ENCODE assay signal across 2 cellular contexts in the genomic region with DNA sequence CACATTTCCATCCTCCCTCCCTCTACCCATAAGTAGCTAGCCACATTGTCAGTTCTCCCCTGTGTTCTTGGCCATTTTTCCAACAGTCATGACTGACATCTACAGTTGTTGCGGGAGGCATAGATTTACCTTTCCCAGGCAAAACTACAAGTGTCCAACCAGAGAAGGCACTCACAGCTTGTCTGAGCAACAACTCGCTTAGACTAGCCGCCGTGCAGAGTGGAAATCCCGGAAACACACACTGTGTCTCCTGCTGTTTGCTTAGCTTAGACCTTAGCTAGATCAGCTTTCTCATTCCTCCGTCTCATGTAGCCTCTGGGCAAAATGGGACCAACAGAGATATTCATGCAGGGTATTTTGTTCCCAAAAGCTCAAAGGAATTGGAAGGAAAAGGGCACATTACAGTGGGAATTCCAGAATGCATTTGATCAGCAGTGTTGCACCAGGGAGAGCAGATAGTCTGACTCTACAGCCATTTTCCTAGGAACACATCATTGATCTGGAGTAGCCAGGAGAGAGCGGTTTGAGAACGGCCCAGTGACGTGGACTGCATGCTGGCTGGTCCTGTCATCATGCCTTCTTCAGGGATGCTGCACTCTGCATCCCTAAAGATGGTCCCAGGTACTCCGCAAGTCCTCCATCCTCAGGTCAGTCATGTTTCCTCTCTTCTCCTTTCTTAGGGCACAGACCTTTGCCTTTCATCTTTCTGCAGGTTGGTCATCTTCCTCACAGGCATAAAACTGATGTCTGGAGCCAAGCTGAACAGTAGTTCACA.
TF ChIP-seq lines count a peak whose summit lies in the region.

No MANE protein-coding gene starts in this region.

TF ChIP-seq in A549, 52 proteins besides CTCF, POLR2A, EP300 and RAD21:
- TF ChIP-seq, protein P1, sequence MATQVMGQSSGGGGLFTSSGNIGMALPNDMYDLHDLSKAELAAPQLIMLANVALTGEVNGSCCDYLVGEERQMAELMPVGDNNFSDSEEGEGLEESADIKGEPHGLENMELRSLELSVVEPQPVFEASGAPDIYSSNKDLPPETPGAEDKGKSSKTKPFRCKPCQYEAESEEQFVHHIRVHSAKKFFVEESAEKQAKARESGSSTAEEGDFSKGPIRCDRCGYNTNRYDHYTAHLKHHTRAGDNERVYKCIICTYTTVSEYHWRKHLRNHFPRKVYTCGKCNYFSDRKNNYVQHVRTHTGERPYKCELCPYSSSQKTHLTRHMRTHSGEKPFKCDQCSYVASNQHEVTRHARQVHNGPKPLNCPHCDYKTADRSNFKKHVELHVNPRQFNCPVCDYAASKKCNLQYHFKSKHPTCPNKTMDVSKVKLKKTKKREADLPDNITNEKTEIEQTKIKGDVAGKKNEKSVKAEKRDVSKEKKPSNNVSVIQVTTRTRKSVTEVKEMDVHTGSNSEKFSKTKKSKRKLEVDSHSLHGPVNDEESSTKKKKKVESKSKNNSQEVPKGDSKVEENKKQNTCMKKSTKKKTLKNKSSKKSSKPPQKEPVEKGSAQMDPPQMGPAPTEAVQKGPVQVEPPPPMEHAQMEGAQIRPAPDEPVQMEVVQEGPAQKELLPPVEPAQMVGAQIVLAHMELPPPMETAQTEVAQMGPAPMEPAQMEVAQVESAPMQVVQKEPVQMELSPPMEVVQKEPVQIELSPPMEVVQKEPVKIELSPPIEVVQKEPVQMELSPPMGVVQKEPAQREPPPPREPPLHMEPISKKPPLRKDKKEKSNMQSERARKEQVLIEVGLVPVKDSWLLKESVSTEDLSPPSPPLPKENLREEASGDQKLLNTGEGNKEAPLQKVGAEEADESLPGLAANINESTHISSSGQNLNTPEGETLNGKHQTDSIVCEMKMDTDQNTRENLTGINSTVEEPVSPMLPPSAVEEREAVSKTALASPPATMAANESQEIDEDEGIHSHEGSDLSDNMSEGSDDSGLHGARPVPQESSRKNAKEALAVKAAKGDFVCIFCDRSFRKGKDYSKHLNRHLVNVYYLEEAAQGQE (IDR thresholded peaks at IDR 0.05), result no peak
- TF ChIP-seq CBX2 (IDR thresholded peaks at IDR 0.05; ENCODE audit: borderline replicate concordance, low read depth), result no peak
- TF ChIP-seq HEYL (CRISPR knock-in tag; IDR thresholded peaks at IDR 0.05), result no peak
- no peak for TF ChIP-seq RARB (CRISPR knock-in tag; IDR thresholded peaks at IDR 0.05)
- TF ChIP-seq NPAS2 (CRISPR knock-in tag; IDR thresholded peaks at IDR 0.05; ENCODE audit: borderline replicate concordance), result no peak
- TF ChIP-seq EHMT2 (IDR thresholded peaks at IDR 0.05; ENCODE audit: low read depth), result no peak
- TF ChIP-seq CHD2 (IDR thresholded peaks at IDR 0.05; ENCODE audit: low read length, partially characterized antibody), result no peak
- TF ChIP-seq, protein P2, sequence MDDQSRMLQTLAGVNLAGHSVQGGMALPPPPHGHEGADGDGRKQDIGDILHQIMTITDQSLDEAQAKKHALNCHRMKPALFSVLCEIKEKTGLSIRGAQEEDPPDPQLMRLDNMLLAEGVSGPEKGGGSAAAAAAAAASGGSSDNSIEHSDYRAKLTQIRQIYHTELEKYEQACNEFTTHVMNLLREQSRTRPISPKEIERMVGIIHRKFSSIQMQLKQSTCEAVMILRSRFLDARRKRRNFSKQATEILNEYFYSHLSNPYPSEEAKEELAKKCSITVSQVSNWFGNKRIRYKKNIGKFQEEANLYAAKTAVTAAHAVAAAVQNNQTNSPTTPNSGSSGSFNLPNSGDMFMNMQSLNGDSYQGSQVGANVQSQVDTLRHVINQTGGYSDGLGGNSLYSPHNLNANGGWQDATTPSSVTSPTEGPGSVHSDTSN (IDR thresholded peaks at IDR 0.05), result no peak

TF ChIP-seq in GM23338, 12 proteins besides CTCF, POLR2A, EP300 and RAD21 (continued from another document):
- TF ChIP-seq, protein P3, sequence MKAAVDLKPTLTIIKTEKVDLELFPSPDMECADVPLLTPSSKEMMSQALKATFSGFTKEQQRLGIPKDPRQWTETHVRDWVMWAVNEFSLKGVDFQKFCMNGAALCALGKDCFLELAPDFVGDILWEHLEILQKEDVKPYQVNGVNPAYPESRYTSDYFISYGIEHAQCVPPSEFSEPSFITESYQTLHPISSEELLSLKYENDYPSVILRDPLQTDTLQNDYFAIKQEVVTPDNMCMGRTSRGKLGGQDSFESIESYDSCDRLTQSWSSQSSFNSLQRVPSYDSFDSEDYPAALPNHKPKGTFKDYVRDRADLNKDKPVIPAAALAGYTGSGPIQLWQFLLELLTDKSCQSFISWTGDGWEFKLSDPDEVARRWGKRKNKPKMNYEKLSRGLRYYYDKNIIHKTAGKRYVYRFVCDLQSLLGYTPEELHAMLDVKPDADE (IDR thresholded peaks at IDR 0.05), result no peak
- no peak for TF ChIP-seq POLR2AphosphoS5 (IDR thresholded peaks at IDR 0.05; ENCODE audit: low read depth)
